10 cellular contexts compared by ENCODE assay signal in the genomic region with DNA sequence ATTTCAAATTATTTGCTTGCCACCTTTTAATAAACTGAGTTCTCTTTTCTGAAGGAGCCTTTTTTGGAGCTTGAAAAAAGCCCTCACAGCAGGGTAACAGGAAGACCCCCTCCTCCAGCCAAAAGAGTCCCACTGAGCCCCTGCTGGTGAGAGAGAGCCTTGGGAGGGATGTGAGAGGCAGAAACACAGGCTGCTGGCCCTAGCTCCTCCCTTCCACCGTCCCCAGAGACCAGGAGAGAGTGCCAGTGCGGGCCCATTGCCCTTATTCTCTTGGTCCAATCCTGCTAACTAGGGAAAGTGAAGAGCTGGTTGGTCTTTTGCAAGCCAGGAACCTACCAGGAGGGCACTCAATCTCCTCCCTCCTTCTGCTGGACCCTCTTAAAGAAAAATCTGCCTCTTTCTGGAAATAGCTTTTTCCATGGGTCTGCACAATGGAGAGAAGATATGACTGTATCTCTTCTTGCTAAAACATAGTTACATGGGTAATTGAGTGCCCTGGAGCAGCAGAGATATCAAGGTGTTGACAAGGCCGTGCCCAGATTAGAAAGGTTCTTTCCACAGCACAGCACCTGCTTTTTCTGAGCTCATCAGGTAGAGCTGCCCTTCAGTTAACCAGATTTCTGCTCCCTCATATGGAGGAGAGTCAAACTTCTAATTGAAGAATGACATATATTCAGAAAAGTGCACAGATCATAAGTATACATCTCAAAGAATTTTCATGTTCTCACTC.
DNase-seq lines count a peak whose midpoint lies in the region; ATAC-seq and TF ChIP-seq lines count a peak whose summit lies in the region.
"Had no signal": no experiment of that assay in that cellular context is flagged by ENCODE, and none has a peak within 500 bp of the region (broad histone marks: within the 10 kb centered on the region; RNA-seq: fewer than 3 reads in every experiment).

No MANE protein-coding gene starts in this region.

- H4K8ac ChIP-seq in H9 (replicated peaks; ENCODE audit: insufficient read length, low read depth, low read length), result no peak overlapping the region

- ATAC-seq in activated naive CD8-positive, alpha-beta T cell treated with anti-CD3 and anti-CD28 coated beads, Interleukin-2, amount 10 ng/mL, durations not matched to agents 7 days and 5 days (ENCODE audit: low read depth), result peak; percentile 15
- no peak for ATAC-seq in GM18517 (IDR thresholded peaks at IDR 0.05; ENCODE audit: unreplicated experiment)
- no peak for ATAC-seq in left lobe of liver
- no peak for ATAC-seq in GM19397 (IDR thresholded peaks at IDR 0.05; ENCODE audit: unreplicated experiment)

- no peaks in the 10 kb centered on the region for H3K27me3 Mint-ChIP-seq in H9 (ENCODE audit: low read depth)
- no peaks in the 10 kb centered on the region for H3K27me3 Mint-ChIP-seq in activated naive CD8-positive, alpha-beta T cell treated with anti-CD3 and anti-CD28 coated beads, Interleukin-2, amount 10 ng/mL, durations not matched to agents 7 days and 5 days

- peaks cover 45 to 55% of the 10 kb centered on the region in 2 experiments for H3K4me1 Mint-ChIP-seq in H9
- peaks cover 49% of the 10 kb centered on the region for H3K4me1 Mint-ChIP-seq in activated naive CD8-positive, alpha-beta T cell treated with anti-CD3 and anti-CD28 coated beads, Interleukin-2, amount 10 ng/mL, durations not matched to agents 7 days and 5 days

- H3K9me3 ChIP-seq in BLaER1 (no peaks in the 10 kb centered on the region), H9 (ENCODE audit: control insufficient read depth, low read depth, low read length) (no peaks in the 10 kb centered on the region), muscle layer of duodenum (ENCODE audit: control insufficient read depth in 1 of 2, low read length in 2 of 2) (no peaks in the 10 kb centered on the region)

- no peak overlapping the region for H2BK15ac ChIP-seq in H9 (ENCODE audit: low read depth, low read length)

- H3K79me1 ChIP-seq in H9 (ENCODE audit: insufficient read depth, low read depth, low read length, poor library complexity, severe bottlenecking), result no peaks in the 10 kb centered on the region

- H3K27ac Mint-ChIP-seq in H9, result peak overlapping the region in 2 of 3 experiments; percentile 53 to 94; a peak in 4 of 7 replicates
- peak overlapping the region; percentile 87 for H3K27ac Mint-ChIP-seq in activated naive CD8-positive, alpha-beta T cell treated with anti-CD3 and anti-CD28 coated beads, Interleukin-2, amount 10 ng/mL, durations not matched to agents 7 days and 5 days

- H3K14ac ChIP-seq in H9 (ENCODE audit: insufficient read depth, low read length), result peak overlapping the region; percentile 32; the same call in 1 of the 2 replicates

- H3K18ac ChIP-seq in H9 (ENCODE audit: insufficient read length, low read depth, low read length), result no peak overlapping the region

- H2BK5ac ChIP-seq in H9 (ENCODE audit: insufficient read length, low read length), result no peak overlapping the region

- no peak overlapping the region for H2AFZ ChIP-seq in H9 (ENCODE audit: low read length)

- no peak overlapping the region for H4K91ac ChIP-seq in H9 (ENCODE audit: insufficient read length, low read depth, low read length)

- H3K23me2 ChIP-seq in H9 (ENCODE audit: insufficient read length, low read depth, low read length, poor library complexity, severe bottlenecking), result no peaks in the 10 kb centered on the region

- H3K79me2 ChIP-seq in H9 (ENCODE audit: insufficient read depth, low read length), result no peaks in the 10 kb centered on the region

- no peaks in the 10 kb centered on the region for H3K9me3 Mint-ChIP-seq in H9
- H3K9me3 Mint-ChIP-seq in activated naive CD8-positive, alpha-beta T cell treated with anti-CD3 and anti-CD28 coated beads, Interleukin-2, amount 10 ng/mL, durations not matched to agents 7 days and 5 days, result no peaks in the 10 kb centered on the region

- H2BK20ac ChIP-seq in H9 (ENCODE audit: low read depth, low read length, poor library complexity, severe bottlenecking), result no peak overlapping the region

- no peaks in the 10 kb centered on the region for H3K27me3 ChIP-seq in BLaER1
- H3K27me3 ChIP-seq in H9 (ENCODE audit: insufficient read depth, low read length), result no peaks in the 10 kb centered on the region
- H3K27me3 ChIP-seq in muscle layer of duodenum (ENCODE audit: low read depth, low read length), result no peaks in the 10 kb centered on the region

- H3K56ac ChIP-seq in H9 (ENCODE audit: insufficient read length, low read depth, low read length), result no peak overlapping the region

- peaks cover 31% of the 10 kb centered on the region for H3K36me3 ChIP-seq in BLaER1
- H3K36me3 ChIP-seq in muscle layer of duodenum (ENCODE audit: control insufficient read depth in 1 of 2, insufficient read depth in 2 of 2, low read length in 2 of 2), result peaks cover 0 to 15% of the 10 kb centered on the region in 2 donors

- H3K27ac ChIP-seq in BLaER1, result peak overlapping the region; percentile 57
- no peak overlapping the region for H3K27ac ChIP-seq in H9 (ENCODE audit: insufficient read length, low read depth, low read length)
- peak overlapping the region; percentile 37 for H3K27ac ChIP-seq in muscle layer of duodenum (ENCODE audit: low read length)

- no peak overlapping the region for H2BK120ac ChIP-seq in H9 (ENCODE audit: low read depth, low read length, poor library complexity, severe bottlenecking)

- H3K4me2 ChIP-seq in BLaER1 (peak overlapping the region; percentile 60), H9 (ENCODE audit: insufficient read depth, insufficient read length, low read length) (peak overlapping the region; percentile 6)

- peak overlapping the region in 1 of 2 experiments; percentile 55; a peak in 1 of 5 replicates for H3K4me3 Mint-ChIP-seq in H9
- peak overlapping the region; percentile 71 for H3K4me3 Mint-ChIP-seq in activated naive CD8-positive, alpha-beta T cell treated with anti-CD3 and anti-CD28 coated beads, Interleukin-2, amount 10 ng/mL, durations not matched to agents 7 days and 5 days

- H3K4ac ChIP-seq in H9 (ENCODE audit: low read depth, low read length), result no peak overlapping the region

- H3K9ac ChIP-seq in BLaER1 (no peak overlapping the region), H9 (ENCODE audit: extremely low read depth, insufficient read length, low read length) (no peak overlapping the region)

- no peak overlapping the region for H2BK12ac ChIP-seq in H9 (ENCODE audit: insufficient read length, low read depth, low read length)

- H4K20me1 ChIP-seq in BLaER1 (peaks cover 26% of the 10 kb centered on the region; the same call in 1 of the 2 replicates), H9 (ENCODE audit: control insufficient read depth, insufficient read depth, insufficient read length) (no peaks in the 10 kb centered on the region)

- no CpG with 5 or more reads among the region's 3 CpGs for WGBS in H9 (ENCODE audit: extremely low coverage, insufficient read length, low lambda C conversion rate)

- no peak overlapping the region for H3T11ph ChIP-seq in H9 (ENCODE audit: low read length)

- H3K4me3 ChIP-seq in BLaER1 (no peak overlapping the region), muscle layer of duodenum (ENCODE audit: low read depth in 1 of 2, low read length in 2 of 2) (no peak overlapping the region)

- no peak overlapping the region for H3K23ac ChIP-seq in H9 (ENCODE audit: insufficient read length, low read depth, low read length)

- peak; percentile 56; the same call in 2 of the 3 replicates for TF ChIP-seq CTCF in H9 (conservative IDR thresholded peaks at IDR 0.05)

- H3K4me1 ChIP-seq in BLaER1 (peaks cover 39% of the 10 kb centered on the region), H9 (ENCODE audit: insufficient read depth, low read length) (peaks cover 18% of the 10 kb centered on the region), muscle layer of duodenum (ENCODE audit: control insufficient read depth in 1 of 2, insufficient read depth in 2 of 2, low read length in 2 of 2) (peaks cover 25 to 35% of the 10 kb centered on the region in 2 donors)

- DNase-seq in H9 (peak; percentile 81), left lobe of liver (ENCODE audit: low spot score) (no peak), NCI-H1092 treated with DMSO at 0.1 percent for 48 hours (lab: John Stamatoyannopoulos, UW) (no peak)
- no peak for DNase-seq in activated naive CD8-positive, alpha-beta T cell treated with anti-CD3 and anti-CD28 coated beads, Interleukin-2, amount 10 ng/mL, durations not matched to agents 7 days and 5 days
- DNase-seq: activated CD4-positive, alpha-beta T cell treated with anti-CD3 and anti-CD28 coated beads for 4 hours; NCI-H2029 treated with DMSO at 0.1 percent for 48 hours had no signal

- no peak overlapping the region for H2AK5ac ChIP-seq in H9 (ENCODE audit: insufficient read length, low read length)

- POLR2A ChIA-PET in activated naive CD8-positive, alpha-beta T cell treated with anti-CD3 and anti-CD28 coated beads, Interleukin-2, amount 10 ng/mL, durations not matched to agents 7 days and 5 days (lab: Charles Lee), result interaction anchor here (1.1 to 1.4 kb wide), 5 partner anchors 11 to 1371 kb away, joined by 3 to 5 read pairs (median 3); partner anchors contain the start of genes LRCH1 and NUDT15

- no peak overlapping the region for H4K5ac ChIP-seq in H9 (ENCODE audit: insufficient read length, low read depth, low read length)

- peaks cover 0 to 8% (median 0%) of the 10 kb centered on the region in 3 experiments; a peak in 2 of 7 replicates for H3K36me3 Mint-ChIP-seq in H9 (ENCODE audit: insufficient read depth in 1 of 3, low read depth in 3 of 3)
- H3K36me3 Mint-ChIP-seq in activated naive CD8-positive, alpha-beta T cell treated with anti-CD3 and anti-CD28 coated beads, Interleukin-2, amount 10 ng/mL, durations not matched to agents 7 days and 5 days, result peaks cover 15% of the 10 kb centered on the region
